ENCODE assay signal across 8 cellular contexts in genomic region chr3:194139085-194139976, GRCh38. TPM values are rescaled to one million over a fixed set of nuclear protein-coding genes. Genes with fewer than 3 reads are reported as not detected.
A peak's percentile ranks its signal among the peaks of the same experiment; 100 is the strongest.
DNase-seq lines count a peak whose midpoint lies in the region; ATAC-seq, FAIRE-seq and TF ChIP-seq lines count a peak whose summit lies in the region.

No MANE protein-coding gene starts in this region.

- no peak for ATAC-seq in upper lobe of left lung (ENCODE audit: low FRiP score in 2 of 2)
- ATAC-seq in HG02852 (IDR thresholded peaks at IDR 0.05; ENCODE audit: unreplicated experiment): no peak

- peak; percentile 76 for DNase-seq in Caki2 (ENCODE audit: low read depth)
- peak; percentile 30 for DNase-seq in MG63
- DNase-seq in brain microvascular endothelial cell: peak; percentile 67
- DNase-seq in kidney: no peak
- DNase-seq in upper lobe of left lung: peak in 1 of 2 donors; percentile 64
- DNase-seq in effector CD8-positive, alpha-beta T cell (lab: John Stamatoyannopoulos, UW): no peak
- DNase-seq in HuH-7.5 (ENCODE audit: low spot score): no peak

- TF ChIP-seq CTCF in brain microvascular endothelial cell (IDR thresholded peaks at IDR 0.05; ENCODE audit: low read depth, low read length, missing control alignments) (no peak), kidney (IDR thresholded peaks at IDR 0.05; ENCODE audit: borderline replicate concordance, extremely low read depth, insufficient read depth) (no peak), upper lobe of left lung (IDR thresholded peaks at IDR 0.05) (no peak)

- peak overlapping the region; percentile 29 to 93 for H3K9ac ChIP-seq in kidney (ENCODE audit: low read length in 2 of 2)

- H3K4me1 ChIP-seq in kidney (ENCODE audit: control insufficient read depth in 1 of 2, insufficient read depth in 1 of 2, low read depth in 1 of 2, low read length in 2 of 2): peaks cover 13 to 23% of the 10 kb centered on the region in 2 donors
- peaks cover 43 to 76% (median 60%) of the 10 kb centered on the region in 4 donors for H3K4me1 ChIP-seq in upper lobe of left lung

- no peak for FAIRE-seq in kidney (lab: Jason Lieb, UNC)

- H3K9me3 ChIP-seq in MG63 (no peaks in the 10 kb centered on the region), kidney (ENCODE audit: control insufficient read depth in 1 of 2, low read length in 2 of 2) (no peaks in the 10 kb centered on the region), upper lobe of left lung (no peaks in the 10 kb centered on the region)

- H3K27ac ChIP-seq in brain microvascular endothelial cell: peak overlapping the region; percentile 100
- peak overlapping the region; percentile 95 to 96 for H3K27ac ChIP-seq in kidney (ENCODE audit: low read depth in 2 of 2, low read length in 2 of 2)
- H3K27ac ChIP-seq in upper lobe of left lung: peak overlapping the region; percentile 49 to 93 (median 92)

- no peak for TF ChIP-seq EP300 in upper lobe of left lung (IDR thresholded peaks at IDR 0.05)

- intact Hi-C loops in kidney (cut with DNase I): loop anchor here (10.0 kb wide), 2 partner anchors 135 to 355 kb away; no protein-coding TSS in a partner anchor

- 21 to 29% methylated on average over 25 of the region's 25 CpGs for WGBS in upper lobe of left lung, 2 donors

- no peak overlapping the region for H3K4me3 ChIP-seq in MG63
- peak overlapping the region; percentile 94 for H3K4me3 ChIP-seq in brain microvascular endothelial cell (ENCODE audit: low read depth, low read length)
- peak overlapping the region; percentile 46 to 96 for H3K4me3 ChIP-seq in kidney (ENCODE audit: low read length in 2 of 2)
- peak overlapping the region in 3 of 4 donors; percentile 2 to 61 (median 4) for H3K4me3 ChIP-seq in upper lobe of left lung

- TF ChIP-seq POLR2A in upper lobe of left lung (IDR thresholded peaks at IDR 0.05): no peak

- H3K27me3 ChIP-seq in MG63 (no peaks in the 10 kb centered on the region), brain microvascular endothelial cell (replicated peaks) (no peaks in the 10 kb centered on the region), upper lobe of left lung (peaks cover 0 to 4% (median 0%) of the 10 kb centered on the region in 4 donors)

- in situ Hi-C loops in Caki2 (cut with HindIII; ENCODE audit: low pct_unique_long_range_greater_than_20kb, low sequenced_read_pairs): no loop called here
- in situ Hi-C loops in brain microvascular endothelial cell (cut with HindIII; ENCODE audit: low pct_ligation_motif_present, low sequenced_read_pairs): no loop called here

- H3K36me3 ChIP-seq in MG63: peaks cover 5% of the 10 kb centered on the region; the same call in 1 of the 2 replicates
- H3K36me3 ChIP-seq in brain microvascular endothelial cell (replicated peaks): peaks cover 2% of the 10 kb centered on the region
- H3K36me3 ChIP-seq in kidney (ENCODE audit: control insufficient read depth in 1 of 2, insufficient read depth in 2 of 2, low read length in 2 of 2): peaks cover 0 to 5% of the 10 kb centered on the region in 2 donors
- H3K36me3 ChIP-seq in upper lobe of left lung: no peaks in the 10 kb centered on the region

RNA-seq across cellular contexts. Expression of gene HES1, which starts 3.4 kb away (rescaled TPM):
- 43.2 and 45.9 TPM in 2 replicates for total RNA-seq in Caki2 (2014; rRNA removed; shearing (Covaris generic); ENCODE audit: low replicate concordance)
- 17.7 and 19.3 TPM in 2 replicates for total RNA-seq in MG63 (2014; rRNA removed; shearing (Covaris generic); ENCODE audit: low replicate concordance)
- total RNA-seq in kidney: 44.3 TPM
- polyA plus RNA-seq in kidney (ENCODE audit: insufficient read depth, low read depth, low replicate concordance): 77.4 TPM
- total RNA-seq in upper lobe of left lung: 10 to 100 TPM; 12.6 to 43.4 (median 25.9) TPM

Comparison
In these comparisons a context has a peak if more than half of its experiments do, and no peak if none do; other contexts are left out.
1. DNase-seq: peak in Caki2 (single experiment), MG63 (single experiment) and brain microvascular endothelial cell (single experiment); none in kidney (single experiment), effector CD8-positive, alpha-beta T cell (single experiment) and HuH-7.5 (single experiment).
2. Peak in every context shown above with its lines, with median percentiles within 50 percentile points of each other: H3K27ac ChIP-seq.